Comparison of ENCODE assay signal across 23 cellular contexts in the genomic region with DNA sequence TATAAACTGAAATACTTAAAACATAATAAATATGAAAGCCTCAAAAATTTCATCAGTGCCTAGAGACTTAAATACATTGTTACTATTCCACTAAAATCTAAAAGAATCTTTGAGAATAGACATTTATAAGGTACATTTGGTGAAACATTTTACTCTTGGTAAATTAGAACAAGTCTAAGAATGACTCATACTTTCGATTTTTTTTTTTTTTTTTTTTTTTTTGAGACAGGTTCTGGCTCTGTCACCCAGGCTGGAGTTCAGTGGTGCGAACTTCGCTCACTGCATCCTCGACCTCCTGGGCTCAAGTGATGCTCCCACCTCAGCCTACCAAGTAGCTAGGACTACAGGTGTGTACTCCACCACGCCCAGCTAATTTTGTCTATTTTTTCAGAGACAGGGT. TPM values are rescaled to one million over a fixed set of nuclear protein-coding genes. Genes with fewer than 3 reads are reported as not detected.
A peak's percentile ranks its signal among the peaks of the same experiment; 100 is the strongest.
DNase-seq lines count a peak whose midpoint lies in the region; ATAC-seq, FAIRE-seq and TF ChIP-seq lines count a peak whose summit lies in the region.
"Had no signal": no experiment of that assay in that cellular context is flagged by ENCODE, and none has a peak within 500 bp of the region (broad histone marks: within the 10 kb centered on the region; RNA-seq: fewer than 3 reads in every experiment).

No MANE protein-coding gene starts in this region.

- no peak overlapping the region for H3K4me3 ChIP-seq in A549
- H3K4me3 ChIP-seq: BLaER1, SK-N-MC, skin epidermis had no signal

- 65% methylated on average over 5 of the region's 5 CpGs for WGBS in A549 (ENCODE audit: missing lambda C conversion rate)

- no peaks in the 10 kb centered on the region for H3K9me3 ChIP-seq in A549
- H3K9me3 ChIP-seq: BLaER1 had no signal

- ATAC-seq in A549 (no peak), GM18868 (IDR thresholded peaks at IDR 0.05; ENCODE audit: unreplicated experiment) (peak; percentile 44), HG02678 (IDR thresholded peaks at IDR 0.05; ENCODE audit: unreplicated experiment) (peak; percentile 33), HG02610 (IDR thresholded peaks at IDR 0.05; ENCODE audit: unreplicated experiment) (no peak)
- ATAC-seq: naive thymus-derived CD4-positive, alpha-beta T cell had no signal

- TF ChIP-seq RAD21 in A549 (conservative IDR thresholded peaks at IDR 0.05 in 1 of 2, IDR thresholded peaks at IDR 0.05 in 1 of 2): no peak

- FAIRE-seq in A549 (lab: Jason Lieb, UNC): no peak
- FAIRE-seq: keratinocyte, TTC549 had no signal

- no peak for TF ChIP-seq POLR2A in A549 (IDR thresholded peaks at IDR 0.05; ENCODE audit: low read length)

- CTCF ChIA-PET in A549 (lab: Yijun Ruan, JAX): interaction anchor here (1.3 kb wide), 1 partner anchor 17 kb away, joined by 3 read pairs; no protein-coding TSS in a partner anchor

- DNase-seq in A549 (ENCODE audit: low read depth in 1 of 2, low spot score in 1 of 2) (no peak), RKO (ENCODE audit: low spot score) (peak; percentile 11), AG08395 (ENCODE audit: low spot score) (no peak), superior temporal gyrus (ENCODE audit: extremely low spot score) (no peak)
- DNase-seq in stimulated activated CD4-positive, alpha-beta T cell treated with anti-CD3 and anti-CD28 coated beads, Interleukin-4, amount 100 ng/mL, for 1 hour: no peak
- DNase-seq: aorta; COR-L47; cortex of kidney; DMS53; midbrain; naive thymus-derived CD4-positive, alpha-beta T cell; NCI-H446 treated with DMSO at 0.1 percent for 48 hours; nucleus accumbens; retina; stimulated activated CD8-positive, alpha-beta memory T cell treated with anti-CD3 and anti-CD28 coated beads, Interleukin-4, amount 100 ng/mL, for 48 hours had no signal

- POLR2A ChIA-PET in A549 (lab: Yijun Ruan, JAX): interaction anchor here (0.7 kb wide), 1 partner anchor 560 kb away, joined by 3 read pairs; no protein-coding TSS in a partner anchor

- H3K4me2 ChIP-seq in A549: no peak overlapping the region
- H3K4me2 ChIP-seq: BLaER1 had no signal

- peaks cover 7% of the 10 kb centered on the region; the same call in 2 of the 3 replicates for H3K4me1 ChIP-seq in A549
- H3K4me1 ChIP-seq: BLaER1 had no signal

- TF ChIP-seq EP300 in A549 (IDR thresholded peaks at IDR 0.05): no peak

- TF ChIP-seq CTCF in A549 (IDR thresholded peaks at IDR 0.05): no peak

- no peak overlapping the region for H3K27ac ChIP-seq in A549
- H3K27ac ChIP-seq: BLaER1, SK-N-MC, skin epidermis had no signal

TF ChIP-seq in A549, 52 proteins besides CTCF, POLR2A, EP300 and RAD21:
- TF ChIP-seq EHF (CRISPR knock-in tag; IDR thresholded peaks at IDR 0.05) (no peak), EHMT2 (IDR thresholded peaks at IDR 0.05; ENCODE audit: low read depth) (no peak), ATOH8 (CRISPR knock-in tag; IDR thresholded peaks at IDR 0.05; ENCODE audit: low read depth) (no peak), BHLHE40 (IDR thresholded peaks at IDR 0.05; ENCODE audit: low read depth, low read length) (no peak), CBX8 (IDR thresholded peaks at IDR 0.05) (no peak), GATA3 (IDR thresholded peaks at IDR 0.05; ENCODE audit: borderline replicate concordance) (no peak), FOSL2 (IDR thresholded peaks at IDR 0.05) (no peak), FOSL2 (CRISPR knock-in tag; IDR thresholded peaks at IDR 0.05) (peak; percentile 18; the same call in 1 of the 2 replicates), POLR2AphosphoS2 (conservative IDR thresholded peaks at IDR 0.05; ENCODE audit: low read length) (no peak)

RNA-seq across cellular contexts. Expression of gene FUCA2, which starts 6.4 kb away (rescaled TPM):
- polyA plus RNA-seq in A549 (2011; rRNA removed): 54.3 and 55.5 TPM in 2 replicates
- 17.3 and 19.7 TPM in 2 replicates for polyA plus RNA-seq in A549 (2012; cell fraction: cytosol; rRNA removed)
- polyA plus RNA-seq in A549 (2012; cell fraction: nucleus; rRNA removed): 14.2 and 30.1 TPM in 2 replicates
- 46.3 to 46.9 TPM (median 46.8 TPM) in 3 replicates for polyA plus RNA-seq in A549 (2017; fragmentation: RNase III; extraction: RNeasy Plus Mini Kit Qiagen cat#74134 plus additional on column Dnase treatment)
- polyA minus RNA-seq in A549 (2011; rRNA and poly(A)+ RNA removed): 15.8 and 17.8 TPM in 2 replicates

RNA-seq across cellular contexts. Expression of gene PEX3, which starts 54.5 kb away (rescaled TPM):
- polyA plus RNA-seq in A549 (2011; rRNA removed) (24.7 and 25.9 TPM in 2 replicates), A549 (2017; fragmentation: RNase III; extraction: RNeasy Plus Mini Kit Qiagen cat#74134 plus additional on column Dnase treatment) (14.0 to 15.7 TPM (median 15.1 TPM) in 3 replicates)
- polyA plus RNA-seq in A549 (2012; cell fraction: cytosol; rRNA removed): 10.3 and 11.2 TPM in 2 replicates
- 3.2 and 4.5 TPM in 2 replicates for polyA plus RNA-seq in A549 (2012; cell fraction: nucleus; rRNA removed)
- 12.1 and 12.4 TPM in 2 replicates for polyA minus RNA-seq in A549 (2011; rRNA and poly(A)+ RNA removed)

RNA-seq across cellular contexts. Expression of gene ADAT2, which starts 54.6 kb away (rescaled TPM):
- polyA plus RNA-seq in A549 (2011; rRNA removed) (5.1 and 7.1 TPM in 2 replicates), A549 (2017; fragmentation: RNase III; extraction: RNeasy Plus Mini Kit Qiagen cat#74134 plus additional on column Dnase treatment) (7.8 to 8.2 TPM (median 8.0 TPM) in 3 replicates)
- polyA plus RNA-seq in A549 (2012; cell fraction: cytosol; rRNA removed): 2.1 and 2.3 TPM in 2 replicates
- polyA plus RNA-seq in A549 (2012; cell fraction: nucleus; rRNA removed): 3.6 and 5.0 TPM in 2 replicates
- 1.7 and 2.8 TPM in 2 replicates for polyA minus RNA-seq in A549 (2011; rRNA and poly(A)+ RNA removed)

Comparison
In these comparisons a context has a peak if more than half of its experiments do, and no peak if none do; other contexts are left out.
1. ATAC-seq: peak in GM18868 (single experiment) and HG02678 (single experiment); none in A549 (0 of 2) and HG02610 (single experiment).